Comparison of ENCODE assay signal across 8 cellular contexts in the genomic region with DNA sequence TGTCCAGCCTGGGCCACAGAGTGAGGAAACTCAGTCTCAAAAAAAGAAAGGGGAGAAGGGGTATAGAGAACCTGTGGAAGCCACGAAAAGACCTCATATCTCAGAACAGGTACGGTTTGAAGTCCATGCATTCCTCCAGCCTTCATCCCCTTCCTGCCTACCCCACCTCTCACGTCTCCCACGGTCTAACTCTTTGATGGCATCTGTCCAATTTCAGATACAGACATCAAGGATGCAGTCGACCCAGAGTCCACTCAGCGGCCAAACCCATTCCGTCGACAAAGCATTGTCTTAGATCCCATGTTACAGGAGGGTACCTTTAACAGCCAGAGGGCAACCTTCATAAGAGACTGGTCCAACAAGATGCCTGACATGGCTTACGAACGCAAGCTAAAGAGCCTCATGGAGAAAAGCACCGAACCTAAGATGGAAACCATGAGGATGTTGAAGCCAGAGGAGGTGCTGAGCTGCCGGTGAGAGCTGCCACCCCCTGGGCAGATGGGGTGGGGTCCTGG. TPM values are rescaled to one million over a fixed set of nuclear protein-coding genes. Genes with fewer than 3 reads are reported as not detected.
"Had no signal": no experiment of that assay in that cellular context is flagged by ENCODE, and none has a peak within 500 bp of the region (broad histone marks: within the 10 kb centered on the region; RNA-seq: fewer than 3 reads in every experiment).

No MANE protein-coding gene starts in this region.

- H3K9ac ChIP-seq: GM23248 had no signal

- H2AFZ ChIP-seq: GM23248 had no signal

- H3K36me3 Mint-ChIP-seq: IgD-negative memory B cell had no signal

- H3K4me3 ChIP-seq: GM23248 had no signal

- H3K27ac ChIP-seq: GM23248 had no signal

- H3K9me3 Mint-ChIP-seq: H9 had no signal

- DNase-seq: GM23248, GOT3, H9, HCEC 1CT had no signal

- H3K27ac Mint-ChIP-seq: H9, IgD-negative memory B cell had no signal

- FAIRE-seq: H54, HTR-8/SVneo had no signal

- H3K4me3 Mint-ChIP-seq: H9 had no signal

RNA-seq across cellular contexts. Expression of gene C16orf78, which starts 22.7 kb away (rescaled TPM):
- total RNA-seq: GM23248, H9, HT-29 had no signal
- polyA plus RNA-seq: GM23248, IgD-negative memory B cell had no signal
